ENCODE assay signal across 22 cellular contexts in the genomic region with DNA sequence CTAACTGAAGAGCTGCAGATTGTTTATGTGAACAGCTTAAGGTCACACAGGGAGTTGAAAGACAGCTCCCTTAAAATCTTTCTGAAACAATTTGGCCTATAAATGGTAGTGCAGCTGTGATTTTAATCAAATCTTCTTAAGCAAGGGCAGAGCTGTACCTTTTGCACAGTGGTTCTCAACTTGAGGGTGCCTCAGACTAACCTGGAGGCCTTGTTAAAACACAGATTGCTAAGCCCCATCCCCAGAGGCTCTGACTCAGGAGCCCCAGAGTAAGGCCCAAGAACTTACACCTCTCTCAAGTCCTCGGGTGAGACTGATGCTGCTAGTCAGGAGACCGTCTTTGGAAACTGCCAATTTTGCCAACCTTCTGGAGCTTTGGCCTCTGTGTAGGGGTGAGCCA.
DNase-seq lines count a peak whose midpoint lies in the region; ATAC-seq and TF ChIP-seq lines count a peak whose summit lies in the region.
"Had no signal": no experiment of that assay in that cellular context is flagged by ENCODE, and none has a peak within 500 bp of the region (broad histone marks: within the 10 kb centered on the region; RNA-seq: fewer than 3 reads in every experiment).

No MANE protein-coding gene starts in this region.

- no peak overlapping the region for H2BK120ac ChIP-seq in neuronal stem cell (ENCODE audit: low read depth, low read length)

- no peak for ATAC-seq in body of pancreas

- no peak overlapping the region for H3K14ac ChIP-seq in neuronal stem cell (ENCODE audit: low read length)

- DNase-seq in Karpas-422 (peak; percentile 62), cerebellar cortex (ENCODE audit: low spot score) (peak; percentile 63), neuronal stem cell (ENCODE audit: low spot score) (no peak), body of pancreas (no peak), DMS79 treated with DMSO at 0.1 percent for 48 hours (lab: John Stamatoyannopoulos, UW) (no peak), 8988T (no peak), kidney tubule cell (ENCODE audit: low spot score) (no peak)
- DNase-seq: ACHN; CD4-positive, alpha-beta T cell; COR-L47; DND-41; GOT3; HCEC 1CT; KG1; NCI-H1092 treated with DMSO at 0.1 percent for 48 hours; NCI-H146; NCI-H2029; NCI-H2227 treated with DMSO at 0.1 percent for 48 hours; NCI-H524; NCI-H774; SJCRH30 had no signal

- H3K27me3 ChIP-seq in Karpas-422 (ENCODE audit: low read length): no peaks in the 10 kb centered on the region; the same call in 1 of the 2 replicates
- no peaks in the 10 kb centered on the region for H3K27me3 ChIP-seq in neuronal stem cell (ENCODE audit: control insufficient read depth in 3 of 3, insufficient read depth in 3 of 3, low read depth in 1 of 3, low read length in 3 of 3)
- H3K27me3 ChIP-seq in body of pancreas: no peaks in the 10 kb centered on the region
- H3K27me3 ChIP-seq: BLaER1, SJCRH30 had no signal

- H2BK5ac ChIP-seq in neuronal stem cell (ENCODE audit: low read length): no peak overlapping the region

- H4K8ac ChIP-seq in neuronal stem cell (ENCODE audit: low read depth, low read length): no peak overlapping the region

- H2BK12ac ChIP-seq in neuronal stem cell (ENCODE audit: low read length): no peak overlapping the region

- H3K27ac ChIP-seq in Karpas-422 (ENCODE audit: low read length) (peak overlapping the region; percentile 44), neuronal stem cell (replicated peaks; ENCODE audit: low read length) (no peak overlapping the region), body of pancreas (no peak overlapping the region)
- H3K27ac ChIP-seq: BLaER1, SJCRH30 had no signal

- H3K9ac ChIP-seq in Karpas-422 (ENCODE audit: low read length): no peak overlapping the region
- H3K9ac ChIP-seq in neuronal stem cell (ENCODE audit: low read depth, low read length, poor library complexity): no peak overlapping the region
- H3K9ac ChIP-seq: BLaER1 had no signal

- H3K4me3 ChIP-seq in Karpas-422 (ENCODE audit: low read length) (no peak overlapping the region), neuronal stem cell (ENCODE audit: low read length in 2 of 2) (no peak overlapping the region), body of pancreas (no peak overlapping the region)
- H3K4me3 ChIP-seq: BLaER1, SJCRH30 had no signal

- peaks cover 9% of the 10 kb centered on the region; the same call in 1 of the 2 replicates for H3K4me1 ChIP-seq in Karpas-422 (ENCODE audit: low read length)
- peaks cover 0 to 5% of the 10 kb centered on the region in 2 donors for H3K4me1 ChIP-seq in neuronal stem cell (ENCODE audit: control insufficient read depth in 2 of 2, insufficient read depth in 1 of 2, low read depth in 1 of 2, low read length in 2 of 2)
- H3K4me1 ChIP-seq in body of pancreas: no peaks in the 10 kb centered on the region
- H3K4me1 ChIP-seq: BLaER1, SJCRH30 had no signal

- no peaks in the 10 kb centered on the region for H3K36me3 ChIP-seq in Karpas-422 (ENCODE audit: insufficient read depth, low read length)
- H3K36me3 ChIP-seq in neuronal stem cell (replicated peaks in 1 of 2; ENCODE audit: control insufficient read depth in 2 of 2, insufficient read depth in 2 of 2, low read length in 2 of 2): no peaks in the 10 kb centered on the region
- H3K36me3 ChIP-seq in body of pancreas (replicated peaks in 1 of 2; ENCODE audit: insufficient read depth in 1 of 2, low read depth in 2 of 2): no peaks in the 10 kb centered on the region
- H3K36me3 ChIP-seq: BLaER1, SJCRH30 had no signal

- H3K79me2 ChIP-seq in Karpas-422 (ENCODE audit: low read length): no peaks in the 10 kb centered on the region

- no peaks in the 10 kb centered on the region for H3K9me2 ChIP-seq in Karpas-422 (replicated peaks; ENCODE audit: insufficient read depth, low read length)

- H4K91ac ChIP-seq in neuronal stem cell (ENCODE audit: low read depth, low read length, poor library complexity): no peak overlapping the region

- H3K23ac ChIP-seq in neuronal stem cell (ENCODE audit: low read depth, low read length, poor library complexity): no peak overlapping the region

- H3K9me3 ChIP-seq in Karpas-422 (ENCODE audit: low read length) (no peaks in the 10 kb centered on the region), neuronal stem cell (replicated peaks in 1 of 2; ENCODE audit: control insufficient read depth in 2 of 2, insufficient read depth in 1 of 2, low read depth in 1 of 2, low read length in 2 of 2) (no peaks in the 10 kb centered on the region), body of pancreas (no peaks in the 10 kb centered on the region)
- H3K9me3 ChIP-seq: BLaER1, SJCRH30 had no signal

- H3K18ac ChIP-seq in neuronal stem cell (ENCODE audit: low read length): no peak overlapping the region

- no peak overlapping the region for H2BK15ac ChIP-seq in neuronal stem cell (ENCODE audit: low read length)

- H3K4me2 ChIP-seq in Karpas-422 (ENCODE audit: low read depth, low read length, poor library complexity, severe bottlenecking) (no peak overlapping the region), neuronal stem cell (ENCODE audit: insufficient read depth, low read length, poor library complexity, severe bottlenecking) (no peak overlapping the region)
- H3K4me2 ChIP-seq: BLaER1 had no signal

- no CpG with 5 or more reads among the region's 2 CpGs for WGBS in neuronal stem cell (ENCODE audit: extremely low coverage in 2 of 2, insufficient read length in 2 of 2, insufficient replicate concordance in 1 of 2), 2 donors
- WGBS in body of pancreas, 2 donors: 80 to 92% methylated on average over 2 of the region's 2 CpGs

- no peak for TF ChIP-seq POLR2A in body of pancreas (IDR thresholded peaks at IDR 0.05)

- no peak overlapping the region for H3K4ac ChIP-seq in neuronal stem cell (ENCODE audit: low read length)

- TF ChIP-seq CTCF in body of pancreas (IDR thresholded peaks at IDR 0.05): no peak

- H2AFZ ChIP-seq in Karpas-422 (ENCODE audit: low read length) (no peak overlapping the region), neuronal stem cell (ENCODE audit: low read length) (peak overlapping the region; percentile 27)

- H3K79me1 ChIP-seq in neuronal stem cell (ENCODE audit: low read depth, low read length): no peaks in the 10 kb centered on the region

- intact Hi-C loops in body of pancreas (cut with DNase I): no loop called here

- no peak overlapping the region for H2AK5ac ChIP-seq in neuronal stem cell (ENCODE audit: low read depth, low read length)

- no peaks in the 10 kb centered on the region for H4K20me1 ChIP-seq in Karpas-422 (ENCODE audit: insufficient read depth, low read depth, low read length)
- H4K20me1 ChIP-seq: BLaER1 had no signal

Comparison
In these comparisons a context has a peak if more than half of its experiments do, and no peak if none do; other contexts are left out.
1. DNase-seq: peak in Karpas-422 (single experiment) and cerebellar cortex (single experiment); none in neuronal stem cell (single experiment), body of pancreas (0 of 4), DMS79 treated with DMSO at 0.1 percent for 48 hours (single experiment), 8988T (single experiment) and kidney tubule cell (single experiment).